In genomic region chr10:131750171-131750895, GRCh38 we compare ENCODE assay signal across 28 cellular contexts.
"Had no signal": no experiment of that assay in that cellular context is flagged by ENCODE, and none has a peak within 500 bp of the region (broad histone marks: within the 10 kb centered on the region; RNA-seq: fewer than 3 reads in every experiment).

No MANE protein-coding gene starts in this region.

- H3K36me3 ChIP-seq: adrenal gland, cardiac muscle cell, gastrocnemius medialis, left lung, pancreas, right atrium auricular region, spleen, thoracic aorta, uterus had no signal

- DNase-seq: activated B cell treated with CpG ODN at 0.5 μM for 24 hours; activated CD4-positive, alpha-beta T cell treated with anti-CD3 and anti-CD28 coated beads, Interleukin-2, amount 50 U/mL, for 1 hour; activated CD8-positive, alpha-beta memory T cell treated with anti-CD3 and anti-CD28 coated beads, Interleukin-2, amount 10 ng/mL, durations not matched to agents 7 days and 5 days; activated CD8-positive, alpha-beta T cell treated with anti-CD3 and anti-CD28 coated beads, Interleukin-2, amount 10 ng/mL, durations not matched to agents 7 days and 5 days; activated naive CD4-positive, alpha-beta T cell treated with Interleukin-2 at 50 U/mL for 16 hours; activated naive CD8-positive, alpha-beta T cell treated with anti-CD3 and anti-CD28 coated beads for 36 hours; activated T-cell treated with anti-CD3 and anti-CD28 coated beads, Interleukin-2, amount 50 U/mL, for 48 hours; adrenal gland; body of pancreas; cerebellar nuclear complex; effector memory CD4-positive, alpha-beta T cell; erythroblast; gastrocnemius medialis; hypothalamus; immature natural killer cell; left lung; mucosa of descending colon; spleen; stimulated activated naive CD4-positive, alpha-beta T cell; T-helper 1 cell; uterus had no signal

- FAIRE-seq: pancreas had no signal

- H3K27me3 ChIP-seq: cardiac muscle cell, gastrocnemius medialis, right atrium auricular region, uterus had no signal

- H3K4me1 ChIP-seq: adrenal gland, body of pancreas, gastrocnemius medialis, left lung, pancreas, right atrium auricular region, spleen, uterus had no signal

- ATAC-seq: activated CD8-positive, alpha-beta memory T cell treated with anti-CD3 and anti-CD28 coated beads, Interleukin-2, amount 10 ng/mL, durations not matched to agents 7 days and 5 days; activated CD8-positive, alpha-beta T cell treated with anti-CD3 and anti-CD28 coated beads, Interleukin-2, amount 10 ng/mL, durations not matched to agents 7 days and 5 days; body of pancreas; gastrocnemius medialis; left lung; pancreas had no signal

- H3K27ac ChIP-seq: adrenal gland, body of pancreas, cardiac muscle cell, coronary artery, gastrocnemius medialis, left lung, pancreas, right atrium auricular region, spleen, thoracic aorta, uterus had no signal

- H3K9me3 ChIP-seq: adrenal gland, body of pancreas, gastrocnemius medialis, left lung, mucosa of descending colon, pancreas, right atrium auricular region, spleen, thoracic aorta, uterus had no signal

- H3K4me3 ChIP-seq: adrenal gland, body of pancreas, cardiac muscle cell, coronary artery, dorsolateral prefrontal cortex, gastrocnemius medialis, left lung, lung, mucosa of descending colon, pancreas, right atrium auricular region, spleen, thoracic aorta, uterus had no signal
